ENCODE assay signal across 7 cellular contexts in genomic region chr20:24994470-24995368, GRCh38. TPM values are rescaled to one million over a fixed set of nuclear protein-coding genes. Genes with fewer than 3 reads are reported as not detected.
DNase-seq lines count a peak whose midpoint lies in the region; ATAC-seq, FAIRE-seq and TF ChIP-seq lines count a peak whose summit lies in the region.

No MANE protein-coding gene starts in this region.

- H3K27me3 ChIP-seq in SJCRH30: no peaks in the 10 kb centered on the region

- peak; percentile 83 for TF ChIP-seq CTCF in GM12875 (IDR thresholded peaks at IDR 0.05; ENCODE audit: borderline replicate concordance, insufficient read depth, low read depth, low read length)
- peak; percentile 95 for TF ChIP-seq CTCF in LNCaP clone FGC (IDR thresholded peaks at IDR 0.05; ENCODE audit: control insufficient read depth, extremely low read depth, insufficient read depth)
- TF ChIP-seq CTCF in omental fat pad (IDR thresholded peaks at IDR 0.05): peak in 2 of 3 donors; percentile 74 to 75

- no peak overlapping the region for H3K4me3 ChIP-seq in GM12875 (ENCODE audit: low read depth, low read length)
- H3K4me3 ChIP-seq in LNCaP clone FGC (ENCODE audit: low read depth, low read length): no peak overlapping the region
- H3K4me3 ChIP-seq in SJCRH30: no peak overlapping the region

- no peaks in the 10 kb centered on the region for H3K9me3 ChIP-seq in SJCRH30 (replicated peaks)

- peaks cover 20% of the 10 kb centered on the region for H3K4me1 ChIP-seq in SJCRH30

- peak; percentile 54 for ATAC-seq in omental fat pad (ENCODE audit: low FRiP score)

- H3K36me3 ChIP-seq in SJCRH30: no peaks in the 10 kb centered on the region

- DNase-seq in LNCaP clone FGC (ENCODE audit: low read depth): peak; percentile 56
- DNase-seq in SJCRH30: peak; percentile 73 to 90
- DNase-seq in activated naive CD4-positive, alpha-beta T cell (lab: John Stamatoyannopoulos, UW): peak; percentile 50 to 75 (median 66)
- DNase-seq in frontal cortex (ENCODE audit: low spot score in 2 of 2): peak; percentile 68 to 69
- DNase-seq in omental fat pad (ENCODE audit: low spot score): peak; percentile 87
- peak; percentile 98 for DNase-seq in superior temporal gyrus (ENCODE audit: extremely low spot score)

- no peak overlapping the region for H3K27ac ChIP-seq in SJCRH30

- no peak for FAIRE-seq in frontal cortex (lab: Jason Lieb, UNC)

RNA-seq across cellular contexts. Expression of gene APMAP, which starts 2.2 kb away (rescaled TPM):
- total RNA-seq in SJCRH30 (2014; rRNA removed; shearing (Covaris generic)): 103 and 107 TPM in 2 replicates
- total RNA-seq in frontal cortex: 73.4 TPM
- total RNA-seq in omental fat pad: 100 to 1,000 TPM in 3 of 4 donors, 10 to 100 TPM in 1; 85.3 to 337 (median 163) TPM

RNA-seq across cellular contexts. Expression of gene CST7, which starts 45.6 kb away (rescaled TPM):
- total RNA-seq in SJCRH30 (2014; rRNA removed; shearing (Covaris generic)): not detected in 2 replicates
- total RNA-seq in frontal cortex (not detected), omental fat pad (10 to 100 TPM in 2 of 4 donors, 1 to 10 TPM in 2; 6.4 to 20.5 (median 12.2) TPM)
